ENCODE assay signal across 8 cellular contexts in the genomic region with DNA sequence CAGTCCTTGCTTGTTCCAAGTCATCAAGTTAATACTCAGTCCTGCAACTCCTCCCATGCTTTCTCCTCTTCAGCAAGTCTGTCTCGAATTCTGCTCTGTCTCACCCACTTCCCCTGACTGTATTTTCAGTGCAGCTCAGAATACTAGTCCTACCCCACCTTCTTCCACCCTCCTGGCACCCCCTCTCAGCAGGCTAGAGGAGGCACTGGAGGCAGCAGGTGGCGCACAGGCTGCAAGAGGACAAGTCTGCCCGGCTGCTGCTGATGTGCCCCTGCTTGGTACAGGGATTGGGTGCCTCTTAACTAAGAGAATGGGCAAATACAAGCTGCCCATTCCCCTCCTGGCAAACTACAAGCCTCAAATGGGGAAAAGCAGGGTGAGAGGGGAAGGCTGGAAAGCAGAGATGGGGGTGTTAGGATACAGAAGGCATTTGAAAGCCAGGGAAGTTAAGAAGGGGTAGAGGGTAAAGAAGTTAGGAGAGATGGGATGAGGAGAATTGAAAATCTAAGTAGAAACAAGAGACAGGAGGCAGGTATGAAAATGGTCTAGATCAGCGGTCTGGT. TPM values are rescaled to one million over a fixed set of nuclear protein-coding genes. Genes with fewer than 3 reads are reported as not detected.
DNase-seq lines count a peak whose midpoint lies in the region; ATAC-seq and TF ChIP-seq lines count a peak whose summit lies in the region.

No MANE protein-coding gene starts in this region.

- peak overlapping the region; percentile 67 for H3K27ac ChIP-seq in OCI-LY1 (ENCODE audit: low read depth, low read length, poor library complexity, severe bottlenecking)
- H3K27ac ChIP-seq in uterus = peak overlapping the region; percentile 94 to 97

- H4K20me1 ChIP-seq in OCI-LY1 (ENCODE audit: insufficient read depth, low read length) = no peaks in the 10 kb centered on the region

- H3K36me3 ChIP-seq in OCI-LY1 (ENCODE audit: insufficient read depth, low read length) (peaks cover 34% of the 10 kb centered on the region), uterus (no peaks in the 10 kb centered on the region)

- no peak overlapping the region for H3K4me2 ChIP-seq in OCI-LY1 (ENCODE audit: low read length)

- no peak overlapping the region for H2AFZ ChIP-seq in OCI-LY1 (ENCODE audit: low read length)

- H3K79me2 ChIP-seq in OCI-LY1 (ENCODE audit: insufficient read depth, low read length) = peaks cover 28% of the 10 kb centered on the region

- peaks cover 26% of the 10 kb centered on the region for H3K4me1 Mint-ChIP-seq in central memory CD8-positive, alpha-beta T cell

- intact Hi-C loops in uterus (cut with DNase I; ENCODE audit: low total_unique reads) = loop anchor here (5.0 kb wide), 1 partner anchor 40 kb away; the partner anchor contains the start of gene TPM2

- H3F3A ChIP-seq in OCI-LY1 (ENCODE audit: insufficient read depth, low read length) = no peaks in the 10 kb centered on the region

- no peaks in the 10 kb centered on the region for H3K27me3 ChIP-seq in OCI-LY1 (ENCODE audit: insufficient read depth, low read length)
- no peaks in the 10 kb centered on the region for H3K27me3 ChIP-seq in uterus

- H3K27me3 Mint-ChIP-seq in central memory CD8-positive, alpha-beta T cell = no peaks in the 10 kb centered on the region

- peaks cover 45% of the 10 kb centered on the region for H3K4me1 ChIP-seq in OCI-LY1 (ENCODE audit: insufficient read depth, low read length, severe bottlenecking)
- no peaks in the 10 kb centered on the region for H3K4me1 ChIP-seq in uterus

- no peak overlapping the region for H3K4me3 Mint-ChIP-seq in central memory CD8-positive, alpha-beta T cell

- H3K9me3 ChIP-seq in OCI-LY1 (ENCODE audit: low read length) = no peaks in the 10 kb centered on the region
- no peaks in the 10 kb centered on the region for H3K9me3 ChIP-seq in uterus

- TF ChIP-seq CTCF in OCI-LY1 (IDR thresholded peaks at IDR 0.05; ENCODE audit: low read length) = peak; percentile 59
- peak in 2 of 4 experiments; percentile 8 to 35 for TF ChIP-seq CTCF in uterus (IDR thresholded peaks at IDR 0.05)

- no peaks in the 10 kb centered on the region for H3K9me3 Mint-ChIP-seq in activated naive CD4-positive, alpha-beta T cell treated with anti-CD3 and anti-CD28 coated beads, Interleukin-2, amount 50 U/mL, for 72 hours
- no peaks in the 10 kb centered on the region for H3K9me3 Mint-ChIP-seq in central memory CD8-positive, alpha-beta T cell

- DNase-seq in activated naive CD4-positive, alpha-beta T cell treated with Interleukin-2 at 50 U/mL for 16 hours = peak; percentile 19
- DNase-seq in activated naive CD4-positive, alpha-beta T cell treated with anti-CD3 and anti-CD28 coated beads, Interleukin-2, amount 50 U/mL, for 72 hours (ENCODE audit: low spot score in 2 of 2) = no peak
- peak in 1 of 2 donors; percentile 41 for DNase-seq in central memory CD8-positive, alpha-beta T cell (ENCODE audit: low spot score in 2 of 2)
- DNase-seq in medulla oblongata (ENCODE audit: extremely low spot score) (peak; percentile 48), uterus (peak in 1 of 2 donors; percentile 62), SHP77 treated with DMSO at 0.1 percent for 48 hours (lab: John Stamatoyannopoulos, UW) (no peak)

- H3K9ac ChIP-seq in OCI-LY1 (ENCODE audit: low read length) = no peak overlapping the region

- no peaks in the 10 kb centered on the region for H3K9me2 ChIP-seq in OCI-LY1 (ENCODE audit: low read depth, low read length)

- peaks cover 25 to 32% of the 10 kb centered on the region in 2 donors for H3K36me3 Mint-ChIP-seq in activated naive CD4-positive, alpha-beta T cell treated with anti-CD3 and anti-CD28 coated beads, Interleukin-2, amount 50 U/mL, for 72 hours
- peaks cover 32% of the 10 kb centered on the region for H3K36me3 Mint-ChIP-seq in central memory CD8-positive, alpha-beta T cell (ENCODE audit: insufficient read depth)

- H3K4me3 ChIP-seq in OCI-LY1 (ENCODE audit: low read depth, low read length, poor library complexity, severe bottlenecking) = no peak overlapping the region
- H3K4me3 ChIP-seq in uterus = peak overlapping the region in 1 of 2 donors; percentile 31

- peak overlapping the region in 1 of 2 donors; percentile 57 for H3K27ac Mint-ChIP-seq in activated naive CD4-positive, alpha-beta T cell treated with anti-CD3 and anti-CD28 coated beads, Interleukin-2, amount 50 U/mL, for 72 hours
- no peak overlapping the region for H3K27ac Mint-ChIP-seq in central memory CD8-positive, alpha-beta T cell (ENCODE audit: low read depth)

- no peak for ATAC-seq in activated naive CD4-positive, alpha-beta T cell treated with anti-CD3 and anti-CD28 coated beads, Interleukin-2, amount 50 U/mL, for 72 hours
- ATAC-seq in central memory CD8-positive, alpha-beta T cell (replicated peaks; ENCODE audit: extremely low read depth, poor library complexity, severe bottlenecking) = peak; percentile 68
- ATAC-seq in GM21528 (IDR thresholded peaks at IDR 0.05; ENCODE audit: low FRiP score, unreplicated experiment) = no peak

- TF ChIP-seq POLR2A in uterus (IDR thresholded peaks at IDR 0.05) = no peak

RNA-seq across cellular contexts. Expression of gene TLN1, which starts 5.0 kb away (rescaled TPM):
- total RNA-seq in activated naive CD4-positive, alpha-beta T cell treated with anti-CD3 and anti-CD28 coated beads, Interleukin-2, amount 50 U/mL, for 72 hours = 100 to 1,000 TPM; 234 to 334 TPM
- total RNA-seq in uterus = 100 to 1,000 TPM; 202 to 540 (median 281) TPM

RNA-seq across cellular contexts. Expression of gene CREB3, which starts 5.5 kb away (rescaled TPM):
- total RNA-seq in activated naive CD4-positive, alpha-beta T cell treated with anti-CD3 and anti-CD28 coated beads, Interleukin-2, amount 50 U/mL, for 72 hours = 10 to 100 TPM; 22.8 to 25.3 TPM
- total RNA-seq in uterus = 100 to 1,000 TPM in 1 of 4 donors, 10 to 100 TPM in 3; 30.5 to 105 (median 47.2) TPM

RNA-seq across cellular contexts. Expression of gene GBA2, which starts 22.1 kb away (rescaled TPM):
- total RNA-seq in activated naive CD4-positive, alpha-beta T cell treated with anti-CD3 and anti-CD28 coated beads, Interleukin-2, amount 50 U/mL, for 72 hours = 10 to 100 TPM; 23.4 to 57.6 TPM
- total RNA-seq in uterus = 100 to 1,000 TPM in 1 of 4 donors, 10 to 100 TPM in 3; 26.9 to 104 (median 42.1) TPM

RNA-seq across cellular contexts. Expression of gene RGP1, which starts 22.1 kb away (rescaled TPM):
- total RNA-seq in activated naive CD4-positive, alpha-beta T cell treated with anti-CD3 and anti-CD28 coated beads, Interleukin-2, amount 50 U/mL, for 72 hours = 10 to 100 TPM; 18.4 to 35.1 TPM
- total RNA-seq in uterus = 10 to 100 TPM in 2 of 4 donors, 1 to 10 TPM in 2; 2.0 to 38.1 (median 10.3) TPM

RNA-seq across cellular contexts. Expression of gene MSMP, which starts 27.1 kb away (rescaled TPM):
- under 1 TPM in 1 of 2 donors, not detected in 1; 0.46 TPM for total RNA-seq in activated naive CD4-positive, alpha-beta T cell treated with anti-CD3 and anti-CD28 coated beads, Interleukin-2, amount 50 U/mL, for 72 hours
- not detected for total RNA-seq in uterus

Comparison
In these comparisons a context has a peak if more than half of its experiments do, and no peak if none do; other contexts are left out.
1. DNase-seq: peak in activated naive CD4-positive, alpha-beta T cell treated with Interleukin-2 at 50 U/mL for 16 hours (single experiment) and medulla oblongata (single experiment); none in activated naive CD4-positive, alpha-beta T cell treated with anti-CD3 and anti-CD28 coated beads, Interleukin-2, amount 50 U/mL, for 72 hours (0 of 2) and SHP77 treated with DMSO at 0.1 percent for 48 hours (single experiment).